ENCODE assay signal across 9 cellular contexts in genomic region chr9:21591221-21592062, GRCh38.
DNase-seq lines count a peak whose midpoint lies in the region; ATAC-seq and TF ChIP-seq lines count a peak whose summit lies in the region.
"Had no signal": no experiment of that assay in that cellular context is flagged by ENCODE, and none has a peak within 500 bp of the region (broad histone marks: within the 10 kb centered on the region; RNA-seq: fewer than 3 reads in every experiment).

No MANE protein-coding gene starts in this region.

- H3K9me3 ChIP-seq in HUES48 (ENCODE audit: control insufficient read depth, insufficient read depth, low read length), result no peaks in the 10 kb centered on the region

- H3K27me3 ChIP-seq in HUES48 (ENCODE audit: control insufficient read depth, insufficient read depth, low read length), result no peaks in the 10 kb centered on the region

- no peak for TF ChIP-seq CTCF in retinal pigment epithelial cell (conservative IDR thresholded peaks at IDR 0.05; ENCODE audit: low read depth, low read length)

- H3K36me3 Mint-ChIP-seq in activated CD8-positive, alpha-beta memory T cell treated with anti-CD3 and anti-CD28 coated beads, Interleukin-2, amount 10 ng/mL, durations not matched to agents 7 days and 5 days, result no peaks in the 10 kb centered on the region
- H3K36me3 Mint-ChIP-seq: naive thymus-derived CD8-positive, alpha-beta T cell had no signal

- H3K4me3 Mint-ChIP-seq in activated CD8-positive, alpha-beta memory T cell treated with anti-CD3 and anti-CD28 coated beads, Interleukin-2, amount 10 ng/mL, durations not matched to agents 7 days and 5 days, result no peak overlapping the region
- H3K4me3 Mint-ChIP-seq: naive thymus-derived CD8-positive, alpha-beta T cell had no signal

- H3K9ac ChIP-seq in HUES48 (ENCODE audit: low read depth, low read length), result no peak overlapping the region; the same call in 1 of the 2 replicates

- peaks cover 22% of the 10 kb centered on the region for H3K4me1 Mint-ChIP-seq in activated CD8-positive, alpha-beta memory T cell treated with anti-CD3 and anti-CD28 coated beads, Interleukin-2, amount 10 ng/mL, durations not matched to agents 7 days and 5 days

- no peaks in the 10 kb centered on the region for H3K36me3 ChIP-seq in HUES48 (ENCODE audit: control insufficient read depth, insufficient read depth, low read length)

- peaks cover 24% of the 10 kb centered on the region for H3K4me1 ChIP-seq in HUES48 (ENCODE audit: control insufficient read depth, insufficient read depth, low read length)

- peaks cover 9% of the 10 kb centered on the region for H3K27me3 Mint-ChIP-seq in activated CD8-positive, alpha-beta memory T cell treated with anti-CD3 and anti-CD28 coated beads, Interleukin-2, amount 10 ng/mL, durations not matched to agents 7 days and 5 days

- peak overlapping the region; percentile 8 for H3K27ac Mint-ChIP-seq in activated CD8-positive, alpha-beta memory T cell treated with anti-CD3 and anti-CD28 coated beads, Interleukin-2, amount 10 ng/mL, durations not matched to agents 7 days and 5 days
- H3K27ac Mint-ChIP-seq: naive thymus-derived CD8-positive, alpha-beta T cell had no signal

- CTCF ChIA-PET in activated CD8-positive, alpha-beta memory T cell treated with anti-CD3 and anti-CD28 coated beads, Interleukin-2, amount 10 ng/mL, durations not matched to agents 7 days and 5 days (lab: Charles Lee), result no interaction called here

- H3K9me3 Mint-ChIP-seq in activated CD8-positive, alpha-beta memory T cell treated with anti-CD3 and anti-CD28 coated beads, Interleukin-2, amount 10 ng/mL, durations not matched to agents 7 days and 5 days (ENCODE audit: low read depth), result no peaks in the 10 kb centered on the region
- H3K9me3 Mint-ChIP-seq: naive thymus-derived CD8-positive, alpha-beta T cell had no signal

- ATAC-seq in GM18873 (IDR thresholded peaks at IDR 0.05; ENCODE audit: low FRiP score, unreplicated experiment) (peak; percentile 59), GM21423 (IDR thresholded peaks at IDR 0.05; ENCODE audit: unreplicated experiment) (no peak)
- ATAC-seq in activated CD8-positive, alpha-beta memory T cell treated with anti-CD3 and anti-CD28 coated beads, Interleukin-2, amount 10 ng/mL, durations not matched to agents 7 days and 5 days, result peak; percentile 100
- ATAC-seq: naive thymus-derived CD8-positive, alpha-beta T cell had no signal

- peak overlapping the region; percentile 91 for H3K27ac ChIP-seq in HUES48 (ENCODE audit: low read depth, low read length)

- peak; percentile 83 for DNase-seq in activated CD8-positive, alpha-beta memory T cell treated with anti-CD3 and anti-CD28 coated beads, Interleukin-2, amount 10 ng/mL, durations not matched to agents 7 days and 5 days
- peak; percentile 96 for DNase-seq in fibroblast of peridontal ligament (ENCODE audit: extremely low read depth)
- peak; percentile 95 for DNase-seq in retinal pigment epithelial cell (ENCODE audit: low read depth)
- no peak for DNase-seq in NCI-H2107 treated with DMSO at 0.1 percent for 48 hours (lab: John Stamatoyannopoulos, UW; ENCODE audit: unreplicated experiment)
- no peak for DNase-seq in A172 (ENCODE audit: low spot score)

- H3K4me3 ChIP-seq in HUES48 (ENCODE audit: low read depth, low read length) (no peak overlapping the region), retinal pigment epithelial cell (ENCODE audit: low read length) (peak overlapping the region; percentile 9)

Comparison
In these comparisons a context has a peak if more than half of its experiments do, and no peak if none do; other contexts are left out.
1. DNase-seq: peak in activated CD8-positive, alpha-beta memory T cell treated with anti-CD3 and anti-CD28 coated beads, Interleukin-2, amount 10 ng/mL, durations not matched to agents 7 days and 5 days (single experiment), fibroblast of peridontal ligament (single experiment) and retinal pigment epithelial cell (single experiment); none in NCI-H2107 treated with DMSO at 0.1 percent for 48 hours (single experiment) and A172 (single experiment).